Comparison of ENCODE assay signal across 1 cellular context in the genomic region with DNA sequence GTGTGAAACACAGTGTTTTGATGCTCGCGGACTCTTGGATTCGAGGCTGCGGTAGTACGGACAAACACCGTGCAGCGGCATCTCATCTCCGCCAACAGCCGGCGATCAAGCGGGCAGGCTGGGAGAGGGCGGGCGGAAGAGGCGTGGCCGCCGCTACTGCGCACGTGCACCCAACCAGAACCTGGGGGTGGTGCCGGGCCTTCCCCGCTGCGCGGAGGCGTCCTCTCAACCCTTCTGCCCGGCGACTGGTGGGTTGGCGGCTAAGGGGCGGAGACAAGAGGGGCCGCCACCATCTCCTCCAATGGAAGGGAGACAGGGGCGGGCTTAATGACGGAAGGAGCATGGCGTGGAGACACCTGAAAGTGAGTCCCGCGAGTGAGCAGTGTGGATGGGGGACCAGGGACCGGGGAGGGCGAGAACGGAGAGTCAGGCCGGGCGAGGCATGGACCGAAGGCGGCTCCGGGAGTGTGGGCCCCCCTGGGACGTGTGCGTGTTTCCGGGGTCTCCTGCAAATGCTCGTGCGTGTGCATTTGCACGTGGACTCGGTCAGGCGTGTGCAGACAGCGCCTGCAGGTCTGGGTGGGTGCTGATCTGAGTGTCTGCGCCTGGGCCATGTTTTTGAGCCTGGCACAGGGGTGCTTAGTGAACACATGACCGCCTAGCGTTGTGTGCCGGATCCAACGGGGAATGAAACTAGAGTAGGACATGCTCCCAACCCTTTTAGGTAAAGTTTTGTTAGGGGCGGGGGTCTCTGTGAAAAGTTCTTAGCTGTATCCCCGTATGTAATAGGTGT.
TF ChIP-seq lines count a peak whose summit lies in the region.

DHODH (plus strand) TSS at position 321 of the 793 bp plus-strand sequence; CDS start at position 342, 21 bp downstream.

TF ChIP-seq in A549, 52 proteins besides CTCF, POLR2A, EP300 and RAD21 (continued from another document):
- TF ChIP-seq BHLHE40 (IDR thresholded peaks at IDR 0.05; ENCODE audit: low read depth, low read length) (peak; percentile 97), ZC3H11A (IDR thresholded peaks at IDR 0.05) (no peak), CHD2 (IDR thresholded peaks at IDR 0.05; ENCODE audit: low read length, partially characterized antibody) (no peak), TP53 (CRISPR knock-in tag; IDR thresholded peaks at IDR 0.05) (no peak), FOSL2 (IDR thresholded peaks at IDR 0.05) (no peak), FOSL2 (CRISPR knock-in tag; IDR thresholded peaks at IDR 0.05) (no peak), SMC3 (IDR thresholded peaks at IDR 0.05) (no peak), RNF2 (IDR thresholded peaks at IDR 0.05; ENCODE audit: borderline replicate concordance, low read depth) (no peak), POLR2AphosphoS2 (conservative IDR thresholded peaks at IDR 0.05; ENCODE audit: low read length) (no peak), ZFP36 (IDR thresholded peaks at IDR 0.05; ENCODE audit: borderline replicate concordance, partially characterized antibody) (no peak), ESRRA (IDR thresholded peaks at IDR 0.05; ENCODE audit: borderline replicate concordance, low read length) (no peak), KDM5A (IDR thresholded peaks at IDR 0.05) (no peak), EHF (CRISPR knock-in tag; IDR thresholded peaks at IDR 0.05) (no peak), MAZ (IDR thresholded peaks at IDR 0.05; ENCODE audit: borderline replicate concordance, low read depth, low read length) (no peak), NFE2L2 (conservative IDR thresholded peaks at IDR 0.05; ENCODE audit: low read length) (no peak), HOXB5 (CRISPR knock-in tag; IDR thresholded peaks at IDR 0.05) (no peak), FOXS1 (CRISPR knock-in tag; IDR thresholded peaks at IDR 0.05) (no peak), JUN (IDR thresholded peaks at IDR 0.05) (peak in 1 of 2 experiments; percentile 72; a peak in 3 of 5 replicates), EHMT2 (IDR thresholded peaks at IDR 0.05; ENCODE audit: low read depth) (no peak), CHD4 (IDR thresholded peaks at IDR 0.05; ENCODE audit: borderline replicate concordance) (no peak), GATA3 (IDR thresholded peaks at IDR 0.05; ENCODE audit: borderline replicate concordance) (no peak), HEYL (CRISPR knock-in tag; IDR thresholded peaks at IDR 0.05) (no peak), NPAS2 (CRISPR knock-in tag; IDR thresholded peaks at IDR 0.05; ENCODE audit: borderline replicate concordance) (no peak), RFX5 (IDR thresholded peaks at IDR 0.05) (peak; percentile 59), MAX (IDR thresholded peaks at IDR 0.05) (peak; percentile 91), MYC (IDR thresholded peaks at IDR 0.05; ENCODE audit: borderline replicate concordance, low read length) (0 out of 2 replicates have a peak, but pooled peaks have one; percentile 68), E2F6 (IDR thresholded peaks at IDR 0.05; ENCODE audit: borderline replicate concordance, low read depth) (peak; percentile 75), RCOR1 (IDR thresholded peaks at IDR 0.05; ENCODE audit: low read depth, low read length) (no peak), HOXA7 (CRISPR knock-in tag; IDR thresholded peaks at IDR 0.05) (no peak), KDM1A (IDR thresholded peaks at IDR 0.05; ENCODE audit: low read depth) (no peak), HDAC2 (IDR thresholded peaks at IDR 0.05) (no peak), CBX2 (IDR thresholded peaks at IDR 0.05; ENCODE audit: borderline replicate concordance, low read depth) (no peak)
- TF ChIP-seq, protein P1, sequence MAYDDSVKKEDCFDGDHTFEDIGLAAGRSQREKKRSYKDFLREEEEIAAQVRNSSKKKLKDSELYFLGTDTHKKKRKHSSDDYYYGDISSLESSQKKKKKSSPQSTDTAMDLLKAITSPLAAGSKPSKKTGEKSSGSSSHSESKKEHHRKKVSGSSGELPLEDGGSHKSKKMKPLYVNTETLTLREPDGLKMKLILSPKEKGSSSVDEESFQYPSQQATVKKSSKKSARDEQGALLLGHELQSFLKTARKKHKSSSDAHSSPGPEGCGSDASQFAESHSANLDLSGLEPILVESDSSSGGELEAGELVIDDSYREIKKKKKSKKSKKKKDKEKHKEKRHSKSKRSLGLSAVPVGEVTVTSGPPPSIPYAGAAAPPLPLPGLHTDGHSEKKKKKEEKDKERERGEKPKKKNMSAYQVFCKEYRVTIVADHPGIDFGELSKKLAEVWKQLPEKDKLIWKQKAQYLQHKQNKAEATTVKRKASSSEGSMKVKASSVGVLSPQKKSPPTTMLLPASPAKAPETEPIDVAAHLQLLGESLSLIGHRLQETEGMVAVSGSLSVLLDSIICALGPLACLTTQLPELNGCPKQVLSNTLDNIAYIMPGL (CRISPR knock-in tag; IDR thresholded peaks at IDR 0.05; ENCODE audit: borderline replicate concordance), result no peak
- TF ChIP-seq, protein P2, sequence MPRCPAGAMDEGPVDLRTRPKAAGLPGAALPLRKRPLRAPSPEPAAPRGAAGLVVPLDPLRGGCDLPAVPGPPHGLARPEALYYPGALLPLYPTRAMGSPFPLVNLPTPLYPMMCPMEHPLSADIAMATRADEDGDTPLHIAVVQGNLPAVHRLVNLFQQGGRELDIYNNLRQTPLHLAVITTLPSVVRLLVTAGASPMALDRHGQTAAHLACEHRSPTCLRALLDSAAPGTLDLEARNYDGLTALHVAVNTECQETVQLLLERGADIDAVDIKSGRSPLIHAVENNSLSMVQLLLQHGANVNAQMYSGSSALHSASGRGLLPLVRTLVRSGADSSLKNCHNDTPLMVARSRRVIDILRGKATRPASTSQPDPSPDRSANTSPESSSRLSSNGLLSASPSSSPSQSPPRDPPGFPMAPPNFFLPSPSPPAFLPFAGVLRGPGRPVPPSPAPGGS (IDR thresholded peaks at IDR 0.05), result peak; percentile 73; the same call in 2 of the 3 replicates
- TF ChIP-seq, protein P3, sequence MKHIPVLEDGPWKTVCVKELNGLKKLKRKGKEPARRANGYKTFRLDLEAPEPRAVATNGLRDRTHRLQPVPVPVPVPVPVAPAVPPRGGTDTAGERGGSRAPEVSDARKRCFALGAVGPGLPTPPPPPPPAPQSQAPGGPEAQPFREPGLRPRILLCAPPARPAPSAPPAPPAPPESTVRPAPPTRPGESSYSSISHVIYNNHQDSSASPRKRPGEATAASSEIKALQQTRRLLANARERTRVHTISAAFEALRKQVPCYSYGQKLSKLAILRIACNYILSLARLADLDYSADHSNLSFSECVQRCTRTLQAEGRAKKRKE (CRISPR knock-in tag; IDR thresholded peaks at IDR 0.05; ENCODE audit: low read depth), result no peak
